ENCODE assay signal across 21 cellular contexts in the genomic region with DNA sequence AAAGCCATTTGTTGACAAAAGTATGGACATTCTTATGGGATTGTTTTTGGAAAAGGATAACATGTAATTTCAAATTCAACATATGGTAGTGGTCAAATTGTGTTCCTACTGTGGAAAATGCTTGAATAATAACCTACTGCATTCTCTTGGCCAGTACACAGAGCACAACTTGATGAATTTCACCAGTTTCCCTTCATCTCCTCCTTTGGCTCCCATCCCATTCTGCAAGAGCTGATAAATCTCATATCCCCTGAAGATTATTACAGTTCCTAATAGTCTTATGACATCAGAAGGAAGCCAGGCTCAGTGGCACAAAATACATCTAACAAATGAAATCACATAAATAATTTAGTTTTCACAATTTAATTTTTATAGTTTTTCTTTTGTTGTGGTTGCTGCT.
A peak's percentile ranks its signal among the peaks of the same experiment; 100 is the strongest.
DNase-seq lines count a peak whose midpoint lies in the region; ATAC-seq, FAIRE-seq and TF ChIP-seq lines count a peak whose summit lies in the region.
"Had no signal": no experiment of that assay in that cellular context is flagged by ENCODE, and none has a peak within 500 bp of the region (broad histone marks: within the 10 kb centered on the region; RNA-seq: fewer than 3 reads in every experiment).

No MANE protein-coding gene starts in this region.

- H3K9me3 ChIP-seq in right lobe of liver (no peaks in the 10 kb centered on the region), HepG2 (ENCODE audit: low read length) (no peaks in the 10 kb centered on the region), endothelial cell of umbilical vein (replicated peaks; ENCODE audit: control insufficient read depth, insufficient read depth, low read length) (no peaks in the 10 kb centered on the region), muscle layer of duodenum (ENCODE audit: control insufficient read depth in 1 of 2, low read length in 2 of 2) (no peaks in the 10 kb centered on the region)
- H3K9me3 ChIP-seq: BE2C had no signal

- no peak for TF ChIP-seq RAD21 in HepG2 (CRISPR knock-in tag; IDR thresholded peaks at IDR 0.05)

- H3K9me1 ChIP-seq in endothelial cell of umbilical vein (replicated peaks; ENCODE audit: control insufficient read depth, extremely low read depth, insufficient read depth, low read length) = no peaks in the 10 kb centered on the region

- ATAC-seq in right lobe of liver (peak in 3 of 4 donors; percentile 17 to 68 (median 61)), HepG2 (no peak), GM18520 (IDR thresholded peaks at IDR 0.05; ENCODE audit: unreplicated experiment) (no peak), HG03432 (IDR thresholded peaks at IDR 0.05; ENCODE audit: unreplicated experiment) (no peak)

- BruUV-seq in HepG2 (replicated peaks; lab: Mats Ljungman, UMichigan) (no TSS peak), endothelial cell of umbilical vein (replicated peaks; lab: Mats Ljungman, UMichigan) (no TSS peak)

- FAIRE-seq in HepG2 (lab: Jason Lieb, UNC) (no peak), endothelial cell of umbilical vein (lab: Jason Lieb, UNC) (no peak)
- FAIRE-seq: A204.1, D721Med, G401.6, GM12891 had no signal

- H3K4me3 ChIP-seq in right lobe of liver = no peak overlapping the region
- no peak overlapping the region for H3K4me3 ChIP-seq in HepG2 (replicated peaks in 1 of 3; ENCODE audit: insufficient read depth in 1 of 3, low read depth in 2 of 3, low read length in 3 of 3)
- no peak overlapping the region for H3K4me3 ChIP-seq in endothelial cell of umbilical vein (replicated peaks in 1 of 3; ENCODE audit: insufficient read depth in 1 of 3, low read depth in 1 of 3, low read length in 3 of 3)
- H3K4me3 ChIP-seq in muscle layer of duodenum (ENCODE audit: low read depth in 1 of 2, low read length in 2 of 2) = no peak overlapping the region

- POLR2A ChIA-PET in HepG2 (lab: Yijun Ruan, JAX) (no interaction called here), endothelial cell of umbilical vein (lab: Charles Lee) (no interaction called here)

- H3K4me1 ChIP-seq in right lobe of liver (no peaks in the 10 kb centered on the region), HepG2 (ENCODE audit: insufficient read depth, low read length) (no peaks in the 10 kb centered on the region), endothelial cell of umbilical vein (ENCODE audit: control insufficient read depth, extremely low read depth, insufficient read depth, low read length) (peaks cover 5% of the 10 kb centered on the region), muscle layer of duodenum (ENCODE audit: control insufficient read depth in 1 of 2, insufficient read depth in 2 of 2, low read length in 2 of 2) (no peaks in the 10 kb centered on the region)
- H3K4me1 ChIP-seq: BE2C had no signal

- TF ChIP-seq CTCF in right lobe of liver (IDR thresholded peaks at IDR 0.05) = no peak
- no peak for TF ChIP-seq CTCF in HepG2 (CRISPR knock-in tag; IDR thresholded peaks at IDR 0.05)
- no peak for TF ChIP-seq CTCF in endothelial cell of umbilical vein (IDR thresholded peaks at IDR 0.05; ENCODE audit: extremely low read depth in 1 of 2, insufficient read depth in 1 of 2, low read depth in 1 of 2, low read length in 2 of 2)

- in situ Hi-C loops in HepG2 (cut with HindIII; ENCODE audit: extremely low pct_ligation_motif_present, low pct_unique_long_range_greater_than_20kb) = no loop called here

- H2AFZ ChIP-seq in HepG2 (ENCODE audit: low read length) = no peak overlapping the region
- no peak overlapping the region for H2AFZ ChIP-seq in endothelial cell of umbilical vein (ENCODE audit: low read depth, low read length)

- H3K36me3 ChIP-seq in right lobe of liver (no peaks in the 10 kb centered on the region), HepG2 (replicated peaks in 1 of 2; ENCODE audit: control insufficient read depth in 1 of 2, insufficient read depth in 2 of 2, low read length in 2 of 2) (no peaks in the 10 kb centered on the region), endothelial cell of umbilical vein (ENCODE audit: control insufficient read depth in 2 of 2, extremely low read depth in 1 of 2, insufficient read depth in 2 of 2, low read length in 2 of 2) (no peaks in the 10 kb centered on the region), muscle layer of duodenum (ENCODE audit: control insufficient read depth in 1 of 2, insufficient read depth in 2 of 2, low read length in 2 of 2) (no peaks in the 10 kb centered on the region)
- H3K36me3 ChIP-seq: BE2C had no signal

- H3K79me2 ChIP-seq in HepG2 (ENCODE audit: insufficient read depth, low read length) = no peaks in the 10 kb centered on the region
- no peaks in the 10 kb centered on the region for H3K79me2 ChIP-seq in endothelial cell of umbilical vein (ENCODE audit: control insufficient read depth, insufficient read depth, low read length)

- CTCF ChIA-PET in HepG2 (lab: Yijun Ruan, JAX; ENCODE audit: low intra/inter-chr PET ratio, low total read pairs) = no interaction called here
- CTCF ChIA-PET in endothelial cell of umbilical vein (lab: Charles Lee) = interaction anchor here (1.5 kb wide), 1 partner anchor 15 kb away, joined by 3 read pairs; no protein-coding TSS in a partner anchor

- dilution Hi-C loops in endothelial cell of umbilical vein (cut with MboI; ENCODE audit: extremely low pct_ligation_motif_present, low sequenced_read_pairs) = no loop called here

- no peak for TF ChIP-seq POLR2A in right lobe of liver (IDR thresholded peaks at IDR 0.05)
- no peak for TF ChIP-seq POLR2A in HepG2 (IDR thresholded peaks at IDR 0.05; ENCODE audit: insufficient read depth in 1 of 2, low read depth in 2 of 2, low read length in 2 of 2)
- no peak for TF ChIP-seq POLR2A in endothelial cell of umbilical vein (IDR thresholded peaks at IDR 0.05; ENCODE audit: low read depth, low read length)

- no peak overlapping the region for H3K27ac ChIP-seq in right lobe of liver
- H3K27ac ChIP-seq in HepG2 (ENCODE audit: extremely low read length, insufficient read depth, low read length) = no peak overlapping the region
- H3K27ac ChIP-seq in endothelial cell of umbilical vein (ENCODE audit: insufficient read depth, low read depth, low read length) = no peak overlapping the region
- peak overlapping the region; percentile 8 for H3K27ac ChIP-seq in muscle layer of duodenum (ENCODE audit: low read length)
- H3K27ac ChIP-seq: C4-2B, HL-60 had no signal

- intact Hi-C loops in right lobe of liver (cut with DNase I) = no loop called here
- intact Hi-C loops in HepG2 (cut with micrococcal nuclease; ENCODE audit: unreplicated experiment) = no loop called here
- intact Hi-C loops in endothelial cell of umbilical vein (cut with micrococcal nuclease) = no loop called here

- H3K4me2 ChIP-seq in HepG2 (ENCODE audit: low read depth, low read length) (no peak overlapping the region), endothelial cell of umbilical vein (ENCODE audit: insufficient read depth, low read length) (no peak overlapping the region)

- no peak overlapping the region for H3K9ac ChIP-seq in HepG2 (ENCODE audit: insufficient read depth, low read depth, low read length)
- no peak overlapping the region for H3K9ac ChIP-seq in endothelial cell of umbilical vein (replicated peaks; ENCODE audit: extremely low read depth, insufficient read depth, low read length)

- TF ChIP-seq EP300 in HepG2 (IDR thresholded peaks at IDR 0.05; ENCODE audit: low read depth in 2 of 2, low read length in 2 of 2) (no peak), HepG2 (CRISPR knock-in tag; IDR thresholded peaks at IDR 0.05; ENCODE audit: borderline replicate concordance) (no peak)

- H3K27me3 ChIP-seq in right lobe of liver = no peaks in the 10 kb centered on the region
- H3K27me3 ChIP-seq in HepG2 (ENCODE audit: control insufficient read depth in 1 of 2, insufficient read depth in 2 of 2, low read length in 2 of 2) = peaks cover 3 to 22% of the 10 kb centered on the region in 2 experiments; a peak in 3 of 5 replicates
- peaks cover 0 to 17% of the 10 kb centered on the region in 2 experiments for H3K27me3 ChIP-seq in endothelial cell of umbilical vein (ENCODE audit: control insufficient read depth in 2 of 2, insufficient read depth in 2 of 2, low read length in 2 of 2)
- no peaks in the 10 kb centered on the region for H3K27me3 ChIP-seq in muscle layer of duodenum (ENCODE audit: low read depth, low read length)
- H3K27me3 ChIP-seq: BE2C had no signal

- no peaks in the 10 kb centered on the region for H4K20me1 ChIP-seq in HepG2 (ENCODE audit: insufficient read depth, low read length)
- H4K20me1 ChIP-seq in endothelial cell of umbilical vein (replicated peaks; ENCODE audit: control insufficient read depth, extremely low read depth, insufficient read depth, low read length) = no peaks in the 10 kb centered on the region

- DNase-seq in right lobe of liver (no peak), HepG2 (ENCODE audit: low spot score) (no peak), endothelial cell of umbilical vein (ENCODE audit: low read depth, low spot score) (peak; percentile 43), T-helper 1 cell (no peak)
- DNase-seq: BE2C; CD4-positive, alpha-beta memory T cell; COR-L47; DMS153; DMS79 treated with DMSO at 0.1 percent for 48 hours; EL; GOT3; H9 had no signal

TF ChIP-seq in HepG2, 621 proteins besides CTCF, POLR2A, EP300 and RAD21 (continues in another document):
- no peak for TF ChIP-seq ZZZ3 (CRISPR knock-in tag; IDR thresholded peaks at IDR 0.05; ENCODE audit: borderline replicate concordance)
- no peak for TF ChIP-seq ARNT2 (CRISPR knock-in tag; IDR thresholded peaks at IDR 0.05; ENCODE audit: low read depth)
- no peak for TF ChIP-seq FOXA3 (CRISPR knock-in tag; IDR thresholded peaks at IDR 0.05)
- TF ChIP-seq ELF1 (CRISPR knock-in tag; IDR thresholded peaks at IDR 0.05) = no peak
- TF ChIP-seq, protein P1, sequence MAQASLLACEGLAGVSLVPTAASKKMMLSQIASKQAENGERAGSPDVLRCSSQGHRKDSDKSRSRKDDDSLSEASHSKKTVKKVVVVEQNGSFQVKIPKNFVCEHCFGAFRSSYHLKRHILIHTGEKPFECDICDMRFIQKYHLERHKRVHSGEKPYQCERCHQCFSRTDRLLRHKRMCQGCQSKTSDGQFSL (CRISPR knock-in tag; IDR thresholded peaks at IDR 0.05) = no peak
- no peak for TF ChIP-seq ZBTB7A (CRISPR knock-in tag; IDR thresholded peaks at IDR 0.05)
- TF ChIP-seq ARHGAP35 (CRISPR knock-in tag; IDR thresholded peaks at IDR 0.05; ENCODE audit: borderline replicate concordance) = no peak

TF ChIP-seq in endothelial cell of umbilical vein, 7 proteins besides CTCF, POLR2A, EP300 and RAD21 (continues in another document):
- TF ChIP-seq GATA2 (IDR thresholded peaks at IDR 0.05; ENCODE audit: insufficient read depth, insufficient read length, low read depth, low read length) = no peak
- no peak for TF ChIP-seq EZH2 (IDR thresholded peaks at IDR 0.05; ENCODE audit: borderline replicate concordance, low read depth, low read length, severe bottlenecking)
- no peak for TF ChIP-seq MYC (IDR thresholded peaks at IDR 0.05; ENCODE audit: low read depth, low read length)
- no peak for TF ChIP-seq POLR2AphosphoS5 (IDR thresholded peaks at IDR 0.05; ENCODE audit: insufficient read depth, low read depth, low read length)
- no peak for TF ChIP-seq FOS (IDR thresholded peaks at IDR 0.05; ENCODE audit: borderline replicate concordance, insufficient read depth, low read length)
- no peak for TF ChIP-seq JUN (IDR thresholded peaks at IDR 0.05; ENCODE audit: borderline replicate concordance, insufficient read depth, insufficient read length, low read depth)

Comparison
In these comparisons a context has a peak if more than half of its experiments do, and no peak if none do; other contexts are left out.
1. ATAC-seq: peak in right lobe of liver (3 of 4); none in HepG2 (single experiment), GM18520 (single experiment) and HG03432 (single experiment).